Comparison of ENCODE assay signal across 14 cellular contexts in genomic region chr16:89519881-89520280, GRCh38. TPM values are rescaled to one million over a fixed set of nuclear protein-coding genes. Genes with fewer than 3 reads are reported as not detected.
"Had no signal": no experiment of that assay in that cellular context is flagged by ENCODE, and none has a peak within 500 bp of the region (broad histone marks: within the 10 kb centered on the region; RNA-seq: fewer than 3 reads in every experiment).

No MANE protein-coding gene starts in this region.

- H3K4me3 Mint-ChIP-seq: endodermal cell; naive thymus-derived CD4-positive, alpha-beta T cell; nephron progenitor cell; type B pancreatic cell had no signal

- H3K27me3 Mint-ChIP-seq: naive thymus-derived CD4-positive, alpha-beta T cell; type B pancreatic cell had no signal

- H3K4me3 ChIP-seq: coronary artery, heart left ventricle, right atrium auricular region had no signal

- H3K27ac ChIP-seq: coronary artery, heart left ventricle, neutrophil, right atrium auricular region had no signal

- H3K27ac Mint-ChIP-seq: endodermal cell; naive thymus-derived CD4-positive, alpha-beta T cell; nephron progenitor cell; type B pancreatic cell had no signal

- ATAC-seq: heart left ventricle; naive thymus-derived CD4-positive, alpha-beta T cell had no signal

- H3K9me3 ChIP-seq: heart left ventricle, neutrophil, right atrium auricular region had no signal

- H3K4me1 Mint-ChIP-seq: endodermal cell, nephron progenitor cell had no signal

- H3K27me3 ChIP-seq: heart left ventricle, neutrophil, right atrium auricular region had no signal

- DNase-seq: effector CD4-positive, alpha-beta T cell; endodermal cell; heart left ventricle; hippocampal formation; mesendoderm; naive thymus-derived CD4-positive, alpha-beta T cell; nephron progenitor cell; small intestine; stimulated activated CD4-positive, alpha-beta T cell treated with anti-CD3 and anti-CD28 coated beads, Interleukin-12 subunit alpha, Interleukin-12 subunit beta, amount 100 ng/mL, for 4 hours; stimulated activated naive CD4-positive, alpha-beta T cell treated with Interleukin-2 at 50 U/mL for 16 hours had no signal

- H3K9me3 Mint-ChIP-seq: endodermal cell, nephron progenitor cell, type B pancreatic cell had no signal

RNA-seq across cellular contexts. Expression of gene CPNE7, which starts 55.7 kb away (rescaled TPM):
- total RNA-seq: right atrium auricular region had no signal
- polyA plus RNA-seq: naive thymus-derived CD4-positive, alpha-beta T cell had no signal
